8 cellular contexts compared by ENCODE assay signal in genomic region chr17:45584092-45585036, GRCh38.
DNase-seq lines count a peak whose midpoint lies in the region; ATAC-seq and TF ChIP-seq lines count a peak whose summit lies in the region.

No MANE protein-coding gene starts in this region.

- under 1% methylated on average over 15 of the region's 62 CpGs for WGBS in suprapubic skin

- H3K9me3 ChIP-seq in CD8-positive, alpha-beta memory T cell (ENCODE audit: low read length): no peaks in the 10 kb centered on the region
- H3K9me3 ChIP-seq in suprapubic skin: no peaks in the 10 kb centered on the region

- peaks cover 0 to 2% (median 0%) of the 10 kb centered on the region in 5 donors for H3K9me3 Mint-ChIP-seq in CD8-positive, alpha-beta memory T cell
- H3K9me3 Mint-ChIP-seq in neural crest cell: peaks cover 2% of the 10 kb centered on the region

- no peaks in the 10 kb centered on the region for H3K27me3 Mint-ChIP-seq in CD8-positive, alpha-beta memory T cell
- peaks cover 3% of the 10 kb centered on the region for H3K27me3 Mint-ChIP-seq in neural crest cell (ENCODE audit: low read depth)

- H3K4me1 ChIP-seq in CD8-positive, alpha-beta memory T cell (ENCODE audit: insufficient read depth, low read length): peaks cover 28% of the 10 kb centered on the region
- H3K4me1 ChIP-seq in suprapubic skin: peaks cover 42% of the 10 kb centered on the region

- H3K4me3 ChIP-seq in CD8-positive, alpha-beta memory T cell (ENCODE audit: low read length): peak overlapping the region; percentile 79
- H3K4me3 ChIP-seq in suprapubic skin: peak overlapping the region; percentile 92

- TF ChIP-seq EP300 in Ishikawa (IDR thresholded peaks at IDR 0.05; ENCODE audit: borderline replicate concordance): no peak
- TF ChIP-seq EP300 in suprapubic skin (IDR thresholded peaks at IDR 0.05): no peak

- peak overlapping the region; percentile 92 to 100 (median 96) for H3K4me3 Mint-ChIP-seq in CD8-positive, alpha-beta memory T cell
- peak overlapping the region; percentile 95 for H3K4me3 Mint-ChIP-seq in neural crest cell

- TF ChIP-seq POLR2A in suprapubic skin (IDR thresholded peaks at IDR 0.05): peak in 1 of 2 donors; percentile 32

- POLR2A ChIA-PET in CD8-positive, alpha-beta memory T cell (lab: Charles Lee): interaction anchor here (0.6 to 1.0 kb wide), 3 partner anchors 268 to 609 kb away, joined by 3 read pairs; partner anchors contain the start of gene KANSL1

- peak; percentile 50 for ATAC-seq in GM21619 (IDR thresholded peaks at IDR 0.05; ENCODE audit: unreplicated experiment)

- peak overlapping the region; percentile 93 to 100 (median 97) for H3K27ac Mint-ChIP-seq in CD8-positive, alpha-beta memory T cell
- H3K27ac Mint-ChIP-seq in neural crest cell (ENCODE audit: unreplicated experiment): peak overlapping the region; percentile 100

- H3K36me3 Mint-ChIP-seq in CD8-positive, alpha-beta memory T cell: peaks cover 0 to 40% (median 4%) of the 10 kb centered on the region in 3 donors
- H3K36me3 Mint-ChIP-seq in neural crest cell (ENCODE audit: low read depth): peaks cover 13% of the 10 kb centered on the region

- H3K36me3 ChIP-seq in CD8-positive, alpha-beta memory T cell (ENCODE audit: insufficient read depth, low read length): no peaks in the 10 kb centered on the region
- H3K36me3 ChIP-seq in suprapubic skin: no peaks in the 10 kb centered on the region

- H3K27ac ChIP-seq in CD8-positive, alpha-beta memory T cell (ENCODE audit: low read depth, low read length): peak overlapping the region; percentile 88
- H3K27ac ChIP-seq in suprapubic skin: peak overlapping the region; percentile 94

- peak; percentile 64 to 86 (median 78) for DNase-seq in CD8-positive, alpha-beta memory T cell
- peak; percentile 75 for DNase-seq in activated T-cell treated with anti-CD3 and anti-CD28 coated beads for 48 hours (ENCODE audit: low read depth)
- DNase-seq in fibroblast of peridontal ligament (ENCODE audit: extremely low read depth): peak; percentile 41
- peak; percentile 54 for DNase-seq in neural crest cell (ENCODE audit: low read depth, low spot score)
- peak; percentile 84 to 87 for DNase-seq in suprapubic skin (ENCODE audit: low spot score in 2 of 2)
- no peak for DNase-seq in MV-4-11 (lab: John Stamatoyannopoulos, UW)

- CTCF ChIA-PET in CD8-positive, alpha-beta memory T cell (lab: Charles Lee): interaction anchor here (0.9 kb wide), 1 partner anchor 609 kb away, joined by 3 read pairs; the partner anchor contains the start of gene KANSL1

- TF ChIP-seq RAD21 in Ishikawa (IDR thresholded peaks at IDR 0.05; ENCODE audit: low read depth): no peak

- peaks cover 41 to 51% (median 51%) of the 10 kb centered on the region in 3 donors for H3K4me1 Mint-ChIP-seq in CD8-positive, alpha-beta memory T cell
- H3K4me1 Mint-ChIP-seq in neural crest cell: peaks cover 33% of the 10 kb centered on the region

- no peaks in the 10 kb centered on the region for H3K27me3 ChIP-seq in CD8-positive, alpha-beta memory T cell (ENCODE audit: insufficient read depth, low read length, poor library complexity, severe bottlenecking)
- H3K27me3 ChIP-seq in suprapubic skin: no peaks in the 10 kb centered on the region

- TF ChIP-seq CTCF in neural crest cell (conservative IDR thresholded peaks at IDR 0.05) (no peak), suprapubic skin (IDR thresholded peaks at IDR 0.05) (no peak)

TF ChIP-seq in Ishikawa, 13 proteins besides CTCF, POLR2A, EP300 and RAD21:
- TF ChIP-seq, protein P1, sequence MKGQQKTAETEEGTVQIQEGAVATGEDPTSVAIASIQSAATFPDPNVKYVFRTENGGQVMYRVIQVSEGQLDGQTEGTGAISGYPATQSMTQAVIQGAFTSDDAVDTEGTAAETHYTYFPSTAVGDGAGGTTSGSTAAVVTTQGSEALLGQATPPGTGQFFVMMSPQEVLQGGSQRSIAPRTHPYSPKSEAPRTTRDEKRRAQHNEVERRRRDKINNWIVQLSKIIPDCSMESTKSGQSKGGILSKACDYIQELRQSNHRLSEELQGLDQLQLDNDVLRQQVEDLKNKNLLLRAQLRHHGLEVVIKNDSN (IDR thresholded peaks at IDR 0.05): no peak
- peak; percentile 54; the same call in 1 of the 2 replicates for TF ChIP-seq YY1 (IDR thresholded peaks at IDR 0.05; ENCODE audit: low read depth)
- TF ChIP-seq MAX (IDR thresholded peaks at IDR 0.05): peak; percentile 67
- TF ChIP-seq NFIC (IDR thresholded peaks at IDR 0.05): no peak
- no peak for TF ChIP-seq CREB1 (IDR thresholded peaks at IDR 0.05; ENCODE audit: low read depth)
